In the genomic region with DNA sequence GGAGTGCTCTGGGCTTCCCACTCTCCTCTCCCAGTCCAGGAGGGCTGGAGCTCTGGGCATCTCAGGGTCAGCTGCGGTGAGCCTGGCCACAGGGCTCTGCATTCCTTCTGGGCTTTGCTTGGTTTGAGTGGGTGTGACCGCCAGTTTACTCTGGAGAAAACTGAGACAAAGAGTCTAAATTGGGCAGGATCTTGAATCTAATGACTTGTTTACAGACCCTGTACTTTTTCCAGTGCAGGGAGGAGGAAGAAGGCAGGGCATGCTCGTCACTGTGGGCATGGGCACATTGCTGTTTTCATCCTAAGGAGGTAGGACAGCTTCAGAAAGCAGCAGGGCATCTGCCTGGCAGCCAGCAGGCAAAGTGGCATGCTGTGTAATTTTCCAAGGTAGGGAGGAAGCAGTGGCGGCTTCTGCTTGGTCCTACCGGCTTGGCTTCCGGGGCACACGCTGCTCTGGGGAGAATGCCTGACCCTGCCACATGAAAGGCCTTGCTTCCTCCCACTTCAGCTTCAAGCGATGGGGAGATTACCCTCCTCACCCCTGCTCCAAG, we compare ENCODE assay signal across 8 cellular contexts. TPM values are rescaled to one million over a fixed set of nuclear protein-coding genes. Genes with fewer than 3 reads are reported as not detected.
A peak's percentile ranks its signal among the peaks of the same experiment; 100 is the strongest.
DNase-seq lines count a peak whose midpoint lies in the region; ATAC-seq and TF ChIP-seq lines count a peak whose summit lies in the region.

No MANE protein-coding gene starts in this region.

- no peaks in the 10 kb centered on the region for H3K79me2 ChIP-seq in PC-3 (ENCODE audit: low read length)
- H3K79me2 ChIP-seq in neural progenitor cell (ENCODE audit: low read depth), result no peaks in the 10 kb centered on the region

- H3K9me3 ChIP-seq in PC-3 (ENCODE audit: low read length), result no peaks in the 10 kb centered on the region
- H3K9me3 ChIP-seq in neural progenitor cell (ENCODE audit: low read depth), result no peaks in the 10 kb centered on the region

- no TSS peak for BruUV-seq in PC-3 (replicated peaks; lab: Mats Ljungman, UMichigan)

- peak overlapping the region; percentile 71 for H3K4me3 Mint-ChIP-seq in central memory CD8-positive, alpha-beta T cell
- no peak overlapping the region for H3K4me3 Mint-ChIP-seq in neural progenitor cell

- H3K9ac ChIP-seq in PC-3 (ENCODE audit: low read length), result no peak overlapping the region
- no peak overlapping the region for H3K9ac ChIP-seq in neural progenitor cell

- H2AFZ ChIP-seq in PC-3 (ENCODE audit: low read length), result 0 out of 2 replicates have a peak overlapping the region, but pooled peaks have one; percentile 18
- no peak overlapping the region for H2AFZ ChIP-seq in neural progenitor cell (replicated peaks)

- H3K27me3 Mint-ChIP-seq in central memory CD8-positive, alpha-beta T cell, result no peaks in the 10 kb centered on the region
- peaks cover 15% of the 10 kb centered on the region for H3K27me3 Mint-ChIP-seq in neural progenitor cell (ENCODE audit: insufficient read depth, low read depth)

- H3K36me3 ChIP-seq in PC-3 (ENCODE audit: low read depth, low read length), result no peaks in the 10 kb centered on the region
- no peaks in the 10 kb centered on the region for H3K36me3 ChIP-seq in neural progenitor cell

- intact Hi-C loops in PC-3 (cut with micrococcal nuclease), result no loop called here

- H3K4me2 ChIP-seq in PC-3 (ENCODE audit: low read length) (no peak overlapping the region), neural progenitor cell (peak overlapping the region; percentile 51)

- CTCF ChIA-PET in PC-3 (lab: Charles Lee), result no interaction called here

- peaks cover 15% of the 10 kb centered on the region for H3K36me3 Mint-ChIP-seq in central memory CD8-positive, alpha-beta T cell (ENCODE audit: insufficient read depth)
- H3K36me3 Mint-ChIP-seq in neural progenitor cell, result no peaks in the 10 kb centered on the region

- H4K20me1 ChIP-seq in PC-3 (ENCODE audit: low read length), result no peaks in the 10 kb centered on the region
- no peaks in the 10 kb centered on the region for H4K20me1 ChIP-seq in neural progenitor cell (ENCODE audit: low read depth)

- ATAC-seq in GM18868 (IDR thresholded peaks at IDR 0.05; ENCODE audit: unreplicated experiment), result peak; percentile 24
- ATAC-seq in PC-3, result peak; percentile 24; the same call in 1 of the 2 replicates
- ATAC-seq in central memory CD8-positive, alpha-beta T cell (replicated peaks; ENCODE audit: extremely low read depth, poor library complexity, severe bottlenecking), result peak; percentile 61

- POLR2A ChIA-PET in PC-3 (lab: Charles Lee; ENCODE audit: unreplicated experiment), result no interaction called here

- H3K27ac ChIP-seq in PC-3 (ENCODE audit: low read length) (no peak overlapping the region), neural progenitor cell (no peak overlapping the region)

- peaks cover 6% of the 10 kb centered on the region for H3K4me1 ChIP-seq in PC-3 (ENCODE audit: insufficient read depth, low read length)
- peaks cover 35% of the 10 kb centered on the region for H3K4me1 ChIP-seq in neural progenitor cell

- no peak for DNase-seq in PC-3
- no peak for DNase-seq in central memory CD8-positive, alpha-beta T cell (ENCODE audit: low spot score in 2 of 2)
- DNase-seq in neural progenitor cell (ENCODE audit: low spot score), result peak; percentile 27
- no peak for DNase-seq in iPS-NIHi7 (ENCODE audit: extremely low spot score)
- no peak for DNase-seq in NOMO-1 treated with dmso at 0.1 percent for 144 hours (lab: John Stamatoyannopoulos, UW; ENCODE audit: unreplicated experiment)
- no peak for DNase-seq in DMS153 treated with DMSO at 0.1 percent for 48 hours (lab: John Stamatoyannopoulos, UW; ENCODE audit: unreplicated experiment)
- DNase-seq in GM13977 (ENCODE audit: low spot score), result no peak

- peak overlapping the region; percentile 96 for H3K27ac Mint-ChIP-seq in central memory CD8-positive, alpha-beta T cell (ENCODE audit: low read depth)
- H3K27ac Mint-ChIP-seq in neural progenitor cell, result peak overlapping the region; percentile 46

- no peaks in the 10 kb centered on the region for H3K27me3 ChIP-seq in PC-3 (ENCODE audit: low read length)
- peaks cover 22% of the 10 kb centered on the region for H3K27me3 ChIP-seq in neural progenitor cell

- TF ChIP-seq CTCF in PC-3 (conservative IDR thresholded peaks at IDR 0.05; ENCODE audit: low read depth, low read length) (no peak), neural progenitor cell (IDR thresholded peaks at IDR 0.05) (no peak), GM13977 (IDR thresholded peaks at IDR 0.05; ENCODE audit: extremely low read depth, insufficient read depth, missing control alignments) (no peak)

- no peaks in the 10 kb centered on the region for H3K9me2 ChIP-seq in PC-3 (replicated peaks; ENCODE audit: low read length)

- H3K4me3 ChIP-seq in PC-3 (ENCODE audit: low read length), result no peak overlapping the region
- H3K4me3 ChIP-seq in neural progenitor cell, result no peak overlapping the region

- no peaks in the 10 kb centered on the region for H3K9me3 Mint-ChIP-seq in central memory CD8-positive, alpha-beta T cell
- H3K9me3 Mint-ChIP-seq in neural progenitor cell, result peaks cover 2% of the 10 kb centered on the region

- in situ Hi-C loops in GM13977 (cut with MboI; ENCODE audit: low pct_unique_long_range_greater_than_20kb, low sequenced_read_pairs, unreplicated experiment), result no loop called here

- H3K4me1 Mint-ChIP-seq in central memory CD8-positive, alpha-beta T cell, result peaks cover 99% of the 10 kb centered on the region
- H3K4me1 Mint-ChIP-seq in neural progenitor cell, result peaks cover 58% of the 10 kb centered on the region

- no peaks in the 10 kb centered on the region for H3F3A ChIP-seq in PC-3 (ENCODE audit: low read length, unreplicated experiment)
- H3F3A ChIP-seq in neural progenitor cell (ENCODE audit: low read depth), result peaks cover 20% of the 10 kb centered on the region

RNA-seq across cellular contexts. Expression of gene FLI1, which starts 22.9 kb away (rescaled TPM):
- total RNA-seq in PC-3 (2014; rRNA removed), result 1.2 and 1.6 TPM in 2 replicates
- not detected in 2 replicates for total RNA-seq in neural progenitor cell (ENCODE audit: low replicate concordance)
